In genomic region chr6:42984924-42985475, GRCh38 we compare ENCODE assay signal across 1 cellular context.
TF ChIP-seq lines count a peak whose summit lies in the region.

No MANE protein-coding gene starts in this region.

TF ChIP-seq in H1, 55 proteins besides CTCF, POLR2A, EP300 and RAD21:
- TF ChIP-seq SIN3A (conservative IDR thresholded peaks at IDR 0.05 in 1 of 2, IDR thresholded peaks at IDR 0.05 in 1 of 2; ENCODE audit: low read depth in 1 of 2, low read length in 2 of 2) (no peak), NRF1 (IDR thresholded peaks at IDR 0.05; ENCODE audit: low read depth, low read length) (no peak), GTF2F1 (IDR thresholded peaks at IDR 0.05; ENCODE audit: borderline replicate concordance, low read depth, low read length) (no peak), HDAC2 (IDR thresholded peaks at IDR 0.05; ENCODE audit: borderline replicate concordance in 1 of 2, low read depth in 2 of 2, low read length in 2 of 2) (peak in 1 of 2 experiments; percentile 53; a peak in 1 of 4 replicates), RBBP5 (IDR thresholded peaks at IDR 0.05; ENCODE audit: borderline replicate concordance, low read depth, low read length) (no peak), KDM1A (IDR thresholded peaks at IDR 0.05; ENCODE audit: borderline replicate concordance, low read length) (peak; percentile 97)
- TF ChIP-seq, protein P1, sequence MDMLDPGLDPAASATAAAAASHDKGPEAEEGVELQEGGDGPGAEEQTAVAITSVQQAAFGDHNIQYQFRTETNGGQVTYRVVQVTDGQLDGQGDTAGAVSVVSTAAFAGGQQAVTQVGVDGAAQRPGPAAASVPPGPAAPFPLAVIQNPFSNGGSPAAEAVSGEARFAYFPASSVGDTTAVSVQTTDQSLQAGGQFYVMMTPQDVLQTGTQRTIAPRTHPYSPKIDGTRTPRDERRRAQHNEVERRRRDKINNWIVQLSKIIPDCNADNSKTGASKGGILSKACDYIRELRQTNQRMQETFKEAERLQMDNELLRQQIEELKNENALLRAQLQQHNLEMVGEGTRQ (IDR thresholded peaks at IDR 0.05; ENCODE audit: low read length) = no peak
